In the genomic region with DNA sequence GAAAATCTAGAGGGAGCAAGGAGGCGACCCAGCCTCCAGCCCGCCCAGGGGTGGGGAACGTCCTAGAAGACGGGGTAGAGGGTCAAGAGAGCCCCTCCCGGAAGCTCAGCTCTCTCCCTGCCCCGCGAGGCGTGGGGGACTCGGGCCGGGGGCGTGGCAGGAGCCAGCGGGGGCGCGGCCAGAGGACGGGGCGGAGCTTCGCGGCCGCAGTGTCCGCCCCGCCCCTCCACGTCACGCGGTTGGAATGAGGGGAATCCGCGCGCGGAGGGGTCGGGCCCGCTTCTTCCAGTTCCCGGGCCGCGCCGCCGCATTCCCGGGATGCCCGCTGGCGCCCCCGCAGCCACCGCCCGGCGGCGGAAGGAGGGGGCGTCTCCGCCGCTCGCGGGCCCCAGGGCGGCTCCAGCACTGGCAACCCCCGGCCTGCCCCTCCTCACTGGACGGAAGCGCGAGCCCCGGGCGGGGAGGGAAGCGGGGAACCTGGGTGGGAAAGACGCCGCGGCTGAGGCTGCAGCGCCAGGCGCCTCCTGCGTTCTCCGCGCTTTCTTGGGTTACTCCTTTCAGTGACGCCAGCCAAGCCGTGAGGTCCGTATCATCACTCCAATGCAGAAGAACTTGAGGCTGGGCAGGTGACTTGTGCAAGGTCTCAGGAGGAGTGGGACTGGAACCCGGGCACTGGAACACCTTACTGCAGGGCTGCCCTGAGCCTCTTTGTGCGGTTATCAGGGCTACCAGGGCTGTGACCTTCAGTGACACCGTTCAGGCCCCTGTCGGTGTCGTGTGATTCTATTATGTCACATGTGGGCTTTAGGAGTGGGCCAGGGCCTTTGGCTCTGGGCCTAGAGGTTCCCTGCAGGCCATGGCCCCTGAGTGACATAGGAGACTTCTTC, we compare ENCODE assay signal across 8 cellular contexts. TPM values are rescaled to one million over a fixed set of nuclear protein-coding genes. Genes with fewer than 3 reads are reported as not detected.
A peak's percentile ranks its signal among the peaks of the same experiment; 100 is the strongest.
DNase-seq lines count a peak whose midpoint lies in the region; ATAC-seq and TF ChIP-seq lines count a peak whose summit lies in the region.

No MANE protein-coding gene starts in this region.

- WGBS in right lobe of liver (ENCODE audit: insufficient coverage, low coverage, low lambda C conversion rate, missing lambda C conversion rate): 1% methylated on average over 26 of the region's 72 CpGs

- peaks cover 4% of the 10 kb centered on the region for H3K27me3 Mint-ChIP-seq in activated CD8-positive, alpha-beta T cell treated with anti-CD3 and anti-CD28 coated beads for 36 hours

- TF ChIP-seq CTCF in AG09309 (IDR thresholded peaks at IDR 0.05; ENCODE audit: control insufficient read depth, insufficient read depth, low read depth, low read length, missing control alignments) (no peak), right lobe of liver (IDR thresholded peaks at IDR 0.05) (no peak)
- no peak for TF ChIP-seq CTCF in activated CD8-positive, alpha-beta T cell treated with anti-CD3 and anti-CD28 coated beads for 36 hours (IDR thresholded peaks at IDR 0.05)

- CTCF ChIA-PET in activated CD8-positive, alpha-beta T cell treated with anti-CD3 and anti-CD28 coated beads for 36 hours (lab: Charles Lee): interaction anchor here (0.9 to 1.3 kb wide), 7 partner anchors 8 to 123 kb away, joined by 3 to 4 read pairs (median 3); a partner anchor contains a TSS

- intact Hi-C loops in activated CD8-positive, alpha-beta T cell treated with anti-CD3 and anti-CD28 coated beads for 36 hours (cut with micrococcal nuclease): no loop called here
- intact Hi-C loops in right lobe of liver (cut with DNase I): no loop called here

- POLR2A ChIA-PET in activated CD8-positive, alpha-beta T cell treated with anti-CD3 and anti-CD28 coated beads for 36 hours (lab: Charles Lee): interaction anchor here (0.9 to 2.0 kb wide), 5 partner anchors 28 to 848 kb away, joined by 3 to 7 read pairs (median 4); a partner anchor contains a TSS

- H3K4me3 ChIP-seq in AG09309 (ENCODE audit: control insufficient read depth, low read depth, low read length): peak overlapping the region; percentile 45
- peak overlapping the region; percentile 43 to 67 (median 58) for H3K4me3 ChIP-seq in right lobe of liver

- peak overlapping the region; percentile 76 to 87 (median 83) for H3K27ac ChIP-seq in right lobe of liver

- no peaks in the 10 kb centered on the region for H3K36me3 ChIP-seq in right lobe of liver

- H3K27me3 ChIP-seq in right lobe of liver: no peaks in the 10 kb centered on the region

- no peaks in the 10 kb centered on the region for H3K9me3 Mint-ChIP-seq in activated CD8-positive, alpha-beta T cell treated with anti-CD3 and anti-CD28 coated beads for 36 hours

- H3K9me3 ChIP-seq in right lobe of liver: no peaks in the 10 kb centered on the region

- peak overlapping the region; percentile 71 for H3K4me3 Mint-ChIP-seq in activated CD8-positive, alpha-beta T cell treated with anti-CD3 and anti-CD28 coated beads for 36 hours

- H3K4me1 ChIP-seq in right lobe of liver: peaks cover 0 to 28% (median 12%) of the 10 kb centered on the region in 4 donors

- DNase-seq in AG09309 (ENCODE audit: low read depth) (peak; percentile 42), NCI-H2196 treated with DMSO at 0.1 percent for 48 hours (lab: John Stamatoyannopoulos, UW; ENCODE audit: unreplicated experiment) (peak; percentile 23), ecto neural progenitor cell (ENCODE audit: low spot score) (peak; percentile 93), right lobe of liver (peak; percentile 86 to 90 (median 87))
- peak; percentile 61 for DNase-seq in activated CD8-positive, alpha-beta T cell treated with anti-CD3 and anti-CD28 coated beads for 36 hours
- DNase-seq in stimulated activated CD4-positive, alpha-beta T cell treated with anti-CD3 and anti-CD28 coated beads, Interleukin-2, amount 100 ng/mL, for 48 hours: peak; percentile 68

- peak; percentile 66 for TF ChIP-seq POLR2A in right lobe of liver (IDR thresholded peaks at IDR 0.05)

- no peaks in the 10 kb centered on the region for H3K36me3 Mint-ChIP-seq in activated CD8-positive, alpha-beta T cell treated with anti-CD3 and anti-CD28 coated beads for 36 hours (ENCODE audit: low read depth)

- ATAC-seq in GM21360 (IDR thresholded peaks at IDR 0.05; ENCODE audit: unreplicated experiment) (peak; percentile 34), right lobe of liver (peak; percentile 60 to 70 (median 66)), HG03439 (IDR thresholded peaks at IDR 0.05; ENCODE audit: unreplicated experiment) (no peak)
- ATAC-seq in activated CD8-positive, alpha-beta T cell treated with anti-CD3 and anti-CD28 coated beads for 36 hours: peak; percentile 18

- peaks cover 23% of the 10 kb centered on the region for H3K4me1 Mint-ChIP-seq in activated CD8-positive, alpha-beta T cell treated with anti-CD3 and anti-CD28 coated beads for 36 hours (ENCODE audit: low read depth)

- H3K27ac Mint-ChIP-seq in activated CD8-positive, alpha-beta T cell treated with anti-CD3 and anti-CD28 coated beads for 36 hours: peak overlapping the region; percentile 64

RNA-seq across cellular contexts. Expression of a gene that starts 4.3 kb away (rescaled TPM):
- total RNA-seq in activated CD8-positive, alpha-beta T cell treated with anti-CD3 and anti-CD28 coated beads for 36 hours: 10 to 100 TPM; 12.6 to 16.8 TPM
- 10 to 100 TPM; 56.6 to 94.7 (median 68.3) TPM for total RNA-seq in right lobe of liver

RNA-seq across cellular contexts. Expression of a gene that starts 28.2 kb away (rescaled TPM):
- 10 to 100 TPM; 16.5 to 16.7 TPM for total RNA-seq in activated CD8-positive, alpha-beta T cell treated with anti-CD3 and anti-CD28 coated beads for 36 hours
- total RNA-seq in right lobe of liver: 10 to 100 TPM; 12.7 to 22.6 (median 18.2) TPM

RNA-seq across cellular contexts. Expression of a gene that starts 32.1 kb away (rescaled TPM):
- 10 to 100 TPM; 12.1 to 12.9 TPM for total RNA-seq in activated CD8-positive, alpha-beta T cell treated with anti-CD3 and anti-CD28 coated beads for 36 hours
- total RNA-seq in right lobe of liver: 10 to 100 TPM; 33.9 to 58.6 (median 47.6) TPM

Comparison
In these comparisons a context has a peak if more than half of its experiments do, and no peak if none do; other contexts are left out.
1. DNase-seq: peak in every context shown above with its lines; median percentile 93 in ecto neural progenitor cell; 87 in right lobe of liver; 68 in stimulated activated CD4-positive, alpha-beta T cell treated with anti-CD3 and anti-CD28 coated beads, Interleukin-2, amount 100 ng/mL, for 48 hours; 61 in activated CD8-positive, alpha-beta T cell treated with anti-CD3 and anti-CD28 coated beads for 36 hours; 42 in AG09309; 23 in NCI-H2196 treated with DMSO at 0.1 percent for 48 hours.